In genomic region chr6:151974061-151974617, GRCh38 we compare ENCODE assay signal across 29 cellular contexts.
"Had no signal": no experiment of that assay in that cellular context is flagged by ENCODE, and none has a peak within 500 bp of the region (broad histone marks: within the 10 kb centered on the region; RNA-seq: fewer than 3 reads in every experiment).

No MANE protein-coding gene starts in this region.

- H3K4me1 ChIP-seq: esophagus squamous epithelium, thyroid gland had no signal

- FAIRE-seq: colon, frontal cortex had no signal

- H3K4me1 Mint-ChIP-seq: endodermal cell; immature natural killer cell; memory B cell; natural killer cell; stimulated activated naive CD8-positive, alpha-beta T cell treated with anti-CD3 and anti-CD28 coated beads, Interleukin-15, amount 100 ng/mL, for 72 hours had no signal

- DNase-seq: effector CD8-positive, alpha-beta T cell; endodermal cell; esophagus squamous epithelium; hypothalamus; immature natural killer cell; islet precursor cell; kidney glomerular epithelial cell; left colon; left ventricle myocardium superior; natural killer cell; occipital lobe; ovary; posterior cingulate gyrus; psoas muscle; retina; stimulated activated CD4-positive, alpha-beta T cell treated with anti-CD3 and anti-CD28 coated beads, Interleukin-12 subunit alpha, Interleukin-12 subunit beta, amount 100 ng/mL, for 4 hours; stimulated activated CD4-positive, alpha-beta T cell treated with anti-CD3 and anti-CD28 coated beads, Interleukin-1b, Interleukin-23, amount 100 ng/mL, for 48 hours; stimulated activated CD4-positive, alpha-beta T cell treated with anti-CD3 and anti-CD28 coated beads, Interleukin-4, amount 100 ng/mL, for 1 hour; stimulated activated CD8-positive, alpha-beta memory T cell treated with anti-CD3 and anti-CD28 coated beads, Interleukin-4, amount 100 ng/mL, for 48 hours; stimulated activated naive CD4-positive, alpha-beta T cell; stimulated activated naive CD8-positive, alpha-beta T cell treated with anti-CD3 and anti-CD28 coated beads, Interleukin-15, amount 100 ng/mL, for 72 hours; thyroid gland; trophoblast cell had no signal

- H3K9me3 Mint-ChIP-seq: endodermal cell; memory B cell; stimulated activated naive CD8-positive, alpha-beta T cell treated with anti-CD3 and anti-CD28 coated beads, Interleukin-15, amount 100 ng/mL, for 72 hours had no signal

- H3K4me3 Mint-ChIP-seq: endodermal cell; immature natural killer cell; memory B cell; natural killer cell; stimulated activated naive CD8-positive, alpha-beta T cell treated with anti-CD3 and anti-CD28 coated beads, Interleukin-15, amount 100 ng/mL, for 72 hours had no signal

- H3K27ac ChIP-seq: esophagus squamous epithelium, ovary, psoas muscle, thyroid gland, vagina had no signal

- H3K27me3 ChIP-seq: esophagus squamous epithelium, ovary, thyroid gland, vagina had no signal

- H3K36me3 ChIP-seq: esophagus squamous epithelium, ovary, thyroid gland, vagina had no signal

- H3K27me3 Mint-ChIP-seq: memory B cell had no signal

- H3K27ac Mint-ChIP-seq: endodermal cell; immature natural killer cell; memory B cell; natural killer cell; stimulated activated naive CD8-positive, alpha-beta T cell treated with anti-CD3 and anti-CD28 coated beads, Interleukin-15, amount 100 ng/mL, for 72 hours had no signal

- H3K36me3 Mint-ChIP-seq: immature natural killer cell, natural killer cell had no signal

- H3K4me2 ChIP-seq: smooth muscle cell had no signal

- H3K4me3 ChIP-seq: esophagus squamous epithelium, lung, ovary, psoas muscle, smooth muscle cell, thyroid gland, vagina had no signal

- H3K9me3 ChIP-seq: esophagus squamous epithelium, ovary, psoas muscle, thyroid gland, vagina had no signal
